1 cellular context compared by ENCODE assay signal in the genomic region with DNA sequence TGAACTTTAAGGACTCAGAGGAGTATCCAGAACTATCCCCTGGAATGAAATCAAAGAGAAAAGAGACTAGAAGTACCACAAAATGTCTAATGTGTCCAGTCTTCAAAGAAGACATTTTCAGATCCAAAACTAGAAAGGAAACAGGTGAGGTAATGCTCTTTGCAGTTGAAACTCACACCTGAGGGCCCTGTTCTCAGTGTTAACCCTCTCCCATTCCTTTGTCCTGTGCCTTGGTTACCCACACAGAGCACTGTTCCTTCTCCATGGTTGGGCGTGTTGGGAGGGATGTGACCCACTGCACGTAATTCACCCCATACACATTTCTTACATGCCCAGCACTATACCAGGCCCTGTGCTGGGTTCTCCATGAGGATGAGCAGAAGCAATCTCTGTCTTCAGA.
TF ChIP-seq lines count a peak whose summit lies in the region.

No MANE protein-coding gene starts in this region.

TF ChIP-seq in GM12878, 131 proteins besides CTCF, POLR2A, EP300 and RAD21:
- no peak for TF ChIP-seq NR2F1 (conservative IDR thresholded peaks at IDR 0.05)
- TF ChIP-seq REST (IDR thresholded peaks at IDR 0.05; ENCODE audit: low read depth, low read length), result no peak
- no peak for TF ChIP-seq SIX5 (IDR thresholded peaks at IDR 0.05; ENCODE audit: low read depth, low read length, severe bottlenecking)
- no peak for TF ChIP-seq FOXM1 (IDR thresholded peaks at IDR 0.05; ENCODE audit: low read depth, low read length)
- no peak for TF ChIP-seq IRF4 (IDR thresholded peaks at IDR 0.05; ENCODE audit: low read depth, low read length)
- TF ChIP-seq CHD1 (IDR thresholded peaks at IDR 0.05; ENCODE audit: low read depth, low read length), result no peak
- TF ChIP-seq RCOR1 (conservative IDR thresholded peaks at IDR 0.05; ENCODE audit: low read depth, low read length), result no peak
- TF ChIP-seq BHLHE40 (IDR thresholded peaks at IDR 0.05; ENCODE audit: borderline replicate concordance in 1 of 2, low read depth in 2 of 2, low read length in 1 of 2), result no peak
- TF ChIP-seq MXI1 (IDR thresholded peaks at IDR 0.05; ENCODE audit: low read depth, low read length), result no peak
- no peak for TF ChIP-seq E2F8 (IDR thresholded peaks at IDR 0.05; ENCODE audit: low read depth, partially characterized antibody)
TF ChIP-seq in GM12878: peak in this region for 0.
